Comparison of ENCODE assay signal across 1 cellular context in the genomic region with DNA sequence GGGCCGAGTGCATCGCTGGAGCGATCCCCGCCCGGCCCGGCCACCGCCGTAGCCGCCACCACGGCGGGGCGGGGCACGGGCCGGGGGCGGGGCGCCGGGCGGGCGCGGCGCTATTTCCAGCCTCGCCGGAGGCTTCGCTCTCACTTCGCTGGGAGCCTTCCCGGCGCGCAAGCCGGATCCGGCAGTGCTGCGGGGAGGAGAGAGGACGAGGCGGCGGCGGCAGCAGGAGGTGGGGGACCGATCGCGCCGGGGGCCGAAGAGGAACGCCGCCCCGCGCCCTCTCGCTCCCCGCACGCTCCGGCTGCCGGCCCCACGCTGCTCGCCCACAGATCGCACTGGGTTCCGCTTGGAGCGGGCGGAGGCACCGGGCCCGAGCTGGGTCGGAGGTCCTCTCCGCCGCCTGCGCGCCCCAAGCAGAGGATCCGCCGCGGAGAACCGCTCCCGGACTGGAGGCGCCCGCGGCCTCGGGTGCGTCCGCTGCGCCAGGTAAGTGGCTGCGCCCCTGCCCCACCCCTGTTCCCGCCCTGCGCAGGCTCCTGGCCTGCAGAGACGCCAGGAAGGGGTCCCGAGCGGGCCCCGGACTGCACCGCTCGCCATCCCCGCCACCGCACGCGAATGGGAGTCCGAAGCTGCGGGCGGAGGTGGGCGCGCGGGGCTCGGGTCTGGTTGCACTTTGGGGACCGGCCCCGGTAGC.
TF ChIP-seq lines count a peak whose summit lies in the region.

A gene with protein sequence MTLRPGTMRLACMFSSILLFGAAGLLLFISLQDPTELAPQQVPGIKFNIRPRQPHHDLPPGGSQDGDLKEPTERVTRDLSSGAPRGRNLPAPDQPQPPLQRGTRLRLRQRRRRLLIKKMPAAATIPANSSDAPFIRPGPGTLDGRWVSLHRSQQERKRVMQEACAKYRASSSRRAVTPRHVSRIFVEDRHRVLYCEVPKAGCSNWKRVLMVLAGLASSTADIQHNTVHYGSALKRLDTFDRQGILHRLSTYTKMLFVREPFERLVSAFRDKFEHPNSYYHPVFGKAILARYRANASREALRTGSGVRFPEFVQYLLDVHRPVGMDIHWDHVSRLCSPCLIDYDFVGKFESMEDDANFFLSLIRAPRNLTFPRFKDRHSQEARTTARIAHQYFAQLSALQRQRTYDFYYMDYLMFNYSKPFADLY (plus strand): TSS at position 143 of the 694 bp plus-strand sequence. CDS start 67,309 bp downstream, outside the sequence.

TF ChIP-seq in WTC11, 78 proteins besides CTCF, POLR2A, EP300 and RAD21 (continued from another document):
- TF ChIP-seq NFE2L1 (CRISPR knock-in tag; IDR thresholded peaks at IDR 0.05) (peak; percentile 37; the same call in 1 of the 2 replicates), OVOL2 (CRISPR knock-in tag; IDR thresholded peaks at IDR 0.05; ENCODE audit: borderline replicate concordance) (no peak), FOXK1 (CRISPR knock-in tag; IDR thresholded peaks at IDR 0.05) (0 out of 2 replicates have a peak, but pooled peaks have one; percentile 36), CREB1 (CRISPR knock-in tag; IDR thresholded peaks at IDR 0.05) (no peak), ETV6 (CRISPR knock-in tag; IDR thresholded peaks at IDR 0.05) (peak; percentile 61; the same call in 1 of the 2 replicates), NR1H2 (CRISPR knock-in tag; IDR thresholded peaks at IDR 0.05) (no peak), KAT7 (CRISPR knock-in tag; IDR thresholded peaks at IDR 0.05; ENCODE audit: borderline replicate concordance) (0 out of 2 replicates have a peak, but pooled peaks have one; percentile 7), SP1 (CRISPR knock-in tag; conservative IDR thresholded peaks at IDR 0.05) (peak; percentile 52), PRRX2 (CRISPR knock-in tag; IDR thresholded peaks at IDR 0.05) (no peak), ESRRA (CRISPR knock-in tag; IDR thresholded peaks at IDR 0.05; ENCODE audit: borderline replicate concordance) (0 out of 2 replicates have a peak, but pooled peaks have one; percentile 65), ZNF416 (CRISPR knock-in tag; IDR thresholded peaks at IDR 0.05) (peak; percentile 88; the same call in 1 of the 2 replicates), TP53 (CRISPR knock-in tag; IDR thresholded peaks at IDR 0.05) (peak; percentile 71; the same call in 1 of the 2 replicates)
- TF ChIP-seq, protein P1, sequence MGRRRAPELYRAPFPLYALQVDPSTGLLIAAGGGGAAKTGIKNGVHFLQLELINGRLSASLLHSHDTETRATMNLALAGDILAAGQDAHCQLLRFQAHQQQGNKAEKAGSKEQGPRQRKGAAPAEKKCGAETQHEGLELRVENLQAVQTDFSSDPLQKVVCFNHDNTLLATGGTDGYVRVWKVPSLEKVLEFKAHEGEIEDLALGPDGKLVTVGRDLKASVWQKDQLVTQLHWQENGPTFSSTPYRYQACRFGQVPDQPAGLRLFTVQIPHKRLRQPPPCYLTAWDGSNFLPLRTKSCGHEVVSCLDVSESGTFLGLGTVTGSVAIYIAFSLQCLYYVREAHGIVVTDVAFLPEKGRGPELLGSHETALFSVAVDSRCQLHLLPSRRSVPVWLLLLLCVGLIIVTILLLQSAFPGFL (CRISPR knock-in tag; IDR thresholded peaks at IDR 0.05; ENCODE audit: borderline replicate concordance): no peak
- TF ChIP-seq, protein P2, sequence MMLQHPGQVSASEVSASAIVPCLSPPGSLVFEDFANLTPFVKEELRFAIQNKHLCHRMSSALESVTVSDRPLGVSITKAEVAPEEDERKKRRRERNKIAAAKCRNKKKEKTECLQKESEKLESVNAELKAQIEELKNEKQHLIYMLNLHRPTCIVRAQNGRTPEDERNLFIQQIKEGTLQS (CRISPR knock-in tag; conservative IDR thresholded peaks at IDR 0.05): no peak
- TF ChIP-seq, protein P3, sequence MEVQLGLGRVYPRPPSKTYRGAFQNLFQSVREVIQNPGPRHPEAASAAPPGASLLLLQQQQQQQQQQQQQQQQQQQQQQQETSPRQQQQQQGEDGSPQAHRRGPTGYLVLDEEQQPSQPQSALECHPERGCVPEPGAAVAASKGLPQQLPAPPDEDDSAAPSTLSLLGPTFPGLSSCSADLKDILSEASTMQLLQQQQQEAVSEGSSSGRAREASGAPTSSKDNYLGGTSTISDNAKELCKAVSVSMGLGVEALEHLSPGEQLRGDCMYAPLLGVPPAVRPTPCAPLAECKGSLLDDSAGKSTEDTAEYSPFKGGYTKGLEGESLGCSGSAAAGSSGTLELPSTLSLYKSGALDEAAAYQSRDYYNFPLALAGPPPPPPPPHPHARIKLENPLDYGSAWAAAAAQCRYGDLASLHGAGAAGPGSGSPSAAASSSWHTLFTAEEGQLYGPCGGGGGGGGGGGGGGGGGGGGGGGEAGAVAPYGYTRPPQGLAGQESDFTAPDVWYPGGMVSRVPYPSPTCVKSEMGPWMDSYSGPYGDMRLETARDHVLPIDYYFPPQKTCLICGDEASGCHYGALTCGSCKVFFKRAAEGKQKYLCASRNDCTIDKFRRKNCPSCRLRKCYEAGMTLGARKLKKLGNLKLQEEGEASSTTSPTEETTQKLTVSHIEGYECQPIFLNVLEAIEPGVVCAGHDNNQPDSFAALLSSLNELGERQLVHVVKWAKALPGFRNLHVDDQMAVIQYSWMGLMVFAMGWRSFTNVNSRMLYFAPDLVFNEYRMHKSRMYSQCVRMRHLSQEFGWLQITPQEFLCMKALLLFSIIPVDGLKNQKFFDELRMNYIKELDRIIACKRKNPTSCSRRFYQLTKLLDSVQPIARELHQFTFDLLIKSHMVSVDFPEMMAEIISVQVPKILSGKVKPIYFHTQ (CRISPR knock-in tag; IDR thresholded peaks at IDR 0.05): no peak
- TF ChIP-seq, protein P4, sequence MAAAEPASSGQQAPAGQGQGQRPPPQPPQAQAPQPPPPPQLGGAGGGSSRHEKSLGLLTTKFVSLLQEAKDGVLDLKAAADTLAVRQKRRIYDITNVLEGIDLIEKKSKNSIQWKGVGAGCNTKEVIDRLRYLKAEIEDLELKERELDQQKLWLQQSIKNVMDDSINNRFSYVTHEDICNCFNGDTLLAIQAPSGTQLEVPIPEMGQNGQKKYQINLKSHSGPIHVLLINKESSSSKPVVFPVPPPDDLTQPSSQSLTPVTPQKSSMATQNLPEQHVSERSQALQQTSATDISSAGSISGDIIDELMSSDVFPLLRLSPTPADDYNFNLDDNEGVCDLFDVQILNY (CRISPR knock-in tag; IDR thresholded peaks at IDR 0.05): 0 out of 2 replicates have a peak, but pooled peaks have one; percentile 2
- TF ChIP-seq, protein P5, sequence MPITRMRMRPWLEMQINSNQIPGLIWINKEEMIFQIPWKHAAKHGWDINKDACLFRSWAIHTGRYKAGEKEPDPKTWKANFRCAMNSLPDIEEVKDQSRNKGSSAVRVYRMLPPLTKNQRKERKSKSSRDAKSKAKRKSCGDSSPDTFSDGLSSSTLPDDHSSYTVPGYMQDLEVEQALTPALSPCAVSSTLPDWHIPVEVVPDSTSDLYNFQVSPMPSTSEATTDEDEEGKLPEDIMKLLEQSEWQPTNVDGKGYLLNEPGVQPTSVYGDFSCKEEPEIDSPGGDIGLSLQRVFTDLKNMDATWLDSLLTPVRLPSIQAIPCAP (CRISPR knock-in tag; IDR thresholded peaks at IDR 0.05): no peak
- TF ChIP-seq, protein P6, sequence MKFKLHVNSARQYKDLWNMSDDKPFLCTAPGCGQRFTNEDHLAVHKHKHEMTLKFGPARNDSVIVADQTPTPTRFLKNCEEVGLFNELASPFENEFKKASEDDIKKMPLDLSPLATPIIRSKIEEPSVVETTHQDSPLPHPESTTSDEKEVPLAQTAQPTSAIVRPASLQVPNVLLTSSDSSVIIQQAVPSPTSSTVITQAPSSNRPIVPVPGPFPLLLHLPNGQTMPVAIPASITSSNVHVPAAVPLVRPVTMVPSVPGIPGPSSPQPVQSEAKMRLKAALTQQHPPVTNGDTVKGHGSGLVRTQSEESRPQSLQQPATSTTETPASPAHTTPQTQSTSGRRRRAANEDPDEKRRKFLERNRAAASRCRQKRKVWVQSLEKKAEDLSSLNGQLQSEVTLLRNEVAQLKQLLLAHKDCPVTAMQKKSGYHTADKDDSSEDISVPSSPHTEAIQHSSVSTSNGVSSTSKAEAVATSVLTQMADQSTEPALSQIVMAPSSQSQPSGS (CRISPR knock-in tag; IDR thresholded peaks at IDR 0.05; ENCODE audit: borderline replicate concordance, low read depth): no peak
- TF ChIP-seq, protein P7, sequence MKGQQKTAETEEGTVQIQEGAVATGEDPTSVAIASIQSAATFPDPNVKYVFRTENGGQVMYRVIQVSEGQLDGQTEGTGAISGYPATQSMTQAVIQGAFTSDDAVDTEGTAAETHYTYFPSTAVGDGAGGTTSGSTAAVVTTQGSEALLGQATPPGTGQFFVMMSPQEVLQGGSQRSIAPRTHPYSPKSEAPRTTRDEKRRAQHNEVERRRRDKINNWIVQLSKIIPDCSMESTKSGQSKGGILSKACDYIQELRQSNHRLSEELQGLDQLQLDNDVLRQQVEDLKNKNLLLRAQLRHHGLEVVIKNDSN (CRISPR knock-in tag; IDR thresholded peaks at IDR 0.05): no peak
- TF ChIP-seq, protein P8, sequence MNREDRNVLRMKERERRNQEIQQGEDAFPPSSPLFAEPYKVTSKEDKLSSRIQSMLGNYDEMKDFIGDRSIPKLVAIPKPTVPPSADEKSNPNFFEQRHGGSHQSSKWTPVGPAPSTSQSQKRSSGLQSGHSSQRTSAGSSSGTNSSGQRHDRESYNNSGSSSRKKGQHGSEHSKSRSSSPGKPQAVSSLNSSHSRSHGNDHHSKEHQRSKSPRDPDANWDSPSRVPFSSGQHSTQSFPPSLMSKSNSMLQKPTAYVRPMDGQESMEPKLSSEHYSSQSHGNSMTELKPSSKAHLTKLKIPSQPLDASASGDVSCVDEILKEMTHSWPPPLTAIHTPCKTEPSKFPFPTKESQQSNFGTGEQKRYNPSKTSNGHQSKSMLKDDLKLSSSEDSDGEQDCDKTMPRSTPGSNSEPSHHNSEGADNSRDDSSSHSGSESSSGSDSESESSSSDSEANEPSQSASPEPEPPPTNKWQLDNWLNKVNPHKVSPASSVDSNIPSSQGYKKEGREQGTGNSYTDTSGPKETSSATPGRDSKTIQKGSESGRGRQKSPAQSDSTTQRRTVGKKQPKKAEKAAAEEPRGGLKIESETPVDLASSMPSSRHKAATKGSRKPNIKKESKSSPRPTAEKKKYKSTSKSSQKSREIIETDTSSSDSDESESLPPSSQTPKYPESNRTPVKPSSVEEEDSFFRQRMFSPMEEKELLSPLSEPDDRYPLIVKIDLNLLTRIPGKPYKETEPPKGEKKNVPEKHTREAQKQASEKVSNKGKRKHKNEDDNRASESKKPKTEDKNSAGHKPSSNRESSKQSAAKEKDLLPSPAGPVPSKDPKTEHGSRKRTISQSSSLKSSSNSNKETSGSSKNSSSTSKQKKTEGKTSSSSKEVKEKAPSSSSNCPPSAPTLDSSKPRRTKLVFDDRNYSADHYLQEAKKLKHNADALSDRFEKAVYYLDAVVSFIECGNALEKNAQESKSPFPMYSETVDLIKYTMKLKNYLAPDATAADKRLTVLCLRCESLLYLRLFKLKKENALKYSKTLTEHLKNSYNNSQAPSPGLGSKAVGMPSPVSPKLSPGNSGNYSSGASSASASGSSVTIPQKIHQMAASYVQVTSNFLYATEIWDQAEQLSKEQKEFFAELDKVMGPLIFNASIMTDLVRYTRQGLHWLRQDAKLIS (CRISPR knock-in tag; IDR thresholded peaks at IDR 0.05; ENCODE audit: borderline replicate concordance): no peak
- TF ChIP-seq, protein P9, sequence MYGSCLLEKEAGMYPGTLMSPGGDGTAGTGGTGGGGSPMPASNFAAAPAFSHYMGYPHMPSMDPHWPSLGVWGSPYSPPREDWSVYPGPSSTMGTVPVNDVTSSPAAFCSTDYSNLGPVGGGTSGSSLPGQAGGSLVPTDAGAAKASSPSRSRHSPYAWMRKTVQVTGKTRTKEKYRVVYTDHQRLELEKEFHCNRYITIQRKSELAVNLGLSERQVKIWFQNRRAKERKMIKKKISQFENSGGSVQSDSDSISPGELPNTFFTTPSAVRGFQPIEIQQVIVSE (CRISPR knock-in tag; IDR thresholded peaks at IDR 0.05; ENCODE audit: borderline replicate concordance): no peak
- TF ChIP-seq, protein P10, sequence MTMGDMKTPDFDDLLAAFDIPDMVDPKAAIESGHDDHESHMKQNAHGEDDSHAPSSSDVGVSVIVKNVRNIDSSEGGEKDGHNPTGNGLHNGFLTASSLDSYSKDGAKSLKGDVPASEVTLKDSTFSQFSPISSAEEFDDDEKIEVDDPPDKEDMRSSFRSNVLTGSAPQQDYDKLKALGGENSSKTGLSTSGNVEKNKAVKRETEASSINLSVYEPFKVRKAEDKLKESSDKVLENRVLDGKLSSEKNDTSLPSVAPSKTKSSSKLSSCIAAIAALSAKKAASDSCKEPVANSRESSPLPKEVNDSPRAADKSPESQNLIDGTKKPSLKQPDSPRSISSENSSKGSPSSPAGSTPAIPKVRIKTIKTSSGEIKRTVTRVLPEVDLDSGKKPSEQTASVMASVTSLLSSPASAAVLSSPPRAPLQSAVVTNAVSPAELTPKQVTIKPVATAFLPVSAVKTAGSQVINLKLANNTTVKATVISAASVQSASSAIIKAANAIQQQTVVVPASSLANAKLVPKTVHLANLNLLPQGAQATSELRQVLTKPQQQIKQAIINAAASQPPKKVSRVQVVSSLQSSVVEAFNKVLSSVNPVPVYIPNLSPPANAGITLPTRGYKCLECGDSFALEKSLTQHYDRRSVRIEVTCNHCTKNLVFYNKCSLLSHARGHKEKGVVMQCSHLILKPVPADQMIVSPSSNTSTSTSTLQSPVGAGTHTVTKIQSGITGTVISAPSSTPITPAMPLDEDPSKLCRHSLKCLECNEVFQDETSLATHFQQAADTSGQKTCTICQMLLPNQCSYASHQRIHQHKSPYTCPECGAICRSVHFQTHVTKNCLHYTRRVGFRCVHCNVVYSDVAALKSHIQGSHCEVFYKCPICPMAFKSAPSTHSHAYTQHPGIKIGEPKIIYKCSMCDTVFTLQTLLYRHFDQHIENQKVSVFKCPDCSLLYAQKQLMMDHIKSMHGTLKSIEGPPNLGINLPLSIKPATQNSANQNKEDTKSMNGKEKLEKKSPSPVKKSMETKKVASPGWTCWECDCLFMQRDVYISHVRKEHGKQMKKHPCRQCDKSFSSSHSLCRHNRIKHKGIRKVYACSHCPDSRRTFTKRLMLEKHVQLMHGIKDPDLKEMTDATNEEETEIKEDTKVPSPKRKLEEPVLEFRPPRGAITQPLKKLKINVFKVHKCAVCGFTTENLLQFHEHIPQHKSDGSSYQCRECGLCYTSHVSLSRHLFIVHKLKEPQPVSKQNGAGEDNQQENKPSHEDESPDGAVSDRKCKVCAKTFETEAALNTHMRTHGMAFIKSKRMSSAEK (CRISPR knock-in tag; IDR thresholded peaks at IDR 0.05; ENCODE audit: borderline replicate concordance): no peak
- TF ChIP-seq, protein P11, sequence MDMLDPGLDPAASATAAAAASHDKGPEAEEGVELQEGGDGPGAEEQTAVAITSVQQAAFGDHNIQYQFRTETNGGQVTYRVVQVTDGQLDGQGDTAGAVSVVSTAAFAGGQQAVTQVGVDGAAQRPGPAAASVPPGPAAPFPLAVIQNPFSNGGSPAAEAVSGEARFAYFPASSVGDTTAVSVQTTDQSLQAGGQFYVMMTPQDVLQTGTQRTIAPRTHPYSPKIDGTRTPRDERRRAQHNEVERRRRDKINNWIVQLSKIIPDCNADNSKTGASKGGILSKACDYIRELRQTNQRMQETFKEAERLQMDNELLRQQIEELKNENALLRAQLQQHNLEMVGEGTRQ (CRISPR knock-in tag; IDR thresholded peaks at IDR 0.05): 0 out of 2 replicates have a peak, but pooled peaks have one; percentile 20
TF ChIP-seq in WTC11: peak in this region for 11.
